ENCODE assay signal across 18 cellular contexts in genomic region chr3:13288732-13289718, GRCh38.
DNase-seq lines count a peak whose midpoint lies in the region; ATAC-seq and TF ChIP-seq lines count a peak whose summit lies in the region.
"Had no signal": no experiment of that assay in that cellular context is flagged by ENCODE, and none has a peak within 500 bp of the region (broad histone marks: within the 10 kb centered on the region; RNA-seq: fewer than 3 reads in every experiment).

No MANE protein-coding gene starts in this region.

- CTCF ChIA-PET in PC-3 (lab: Charles Lee) = no interaction called here

- TF ChIP-seq CTCF in PC-3 (conservative IDR thresholded peaks at IDR 0.05; ENCODE audit: low read depth, low read length) (no peak), spleen (IDR thresholded peaks at IDR 0.05 in 8 of 11, conservative IDR thresholded peaks at IDR 0.05 in 3 of 11) (no peak)

- H4K20me1 ChIP-seq in PC-3 (ENCODE audit: low read length) = no peaks in the 10 kb centered on the region

- intact Hi-C loops in PC-3 (cut with micrococcal nuclease) = no loop called here
- intact Hi-C loops in spleen (cut with DNase I; ENCODE audit: low total_unique reads) = no loop called here

- no peak overlapping the region for H3K4me3 ChIP-seq in PC-3 (ENCODE audit: low read length)
- H3K4me3 ChIP-seq in spleen = no peak overlapping the region
- H3K4me3 ChIP-seq: GM23248, K562 had no signal

- H3K27ac ChIP-seq in PC-3 (ENCODE audit: low read length) (no peak overlapping the region), spleen (no peak overlapping the region)
- H3K27ac ChIP-seq: GM23248 had no signal

- DNase-seq in NCI-H2196 (lab: John Stamatoyannopoulos, UW; ENCODE audit: unreplicated experiment) = peak; percentile 16
- no peak for DNase-seq in NCI-H2196 treated with DMSO at 0.1 percent for 48 hours (lab: John Stamatoyannopoulos, UW; ENCODE audit: unreplicated experiment)
- DNase-seq in NCI-H128 (lab: John Stamatoyannopoulos, UW; ENCODE audit: unreplicated experiment) = peak; percentile 23
- DNase-seq in PC-3 = no peak
- peak; percentile 56 for DNase-seq in spleen
- no peak for DNase-seq in activated naive CD4-positive, alpha-beta T cell treated with anti-CD3 and anti-CD28 coated beads, Interleukin-2, amount 50 U/mL, for 16 hours
- DNase-seq: activated CD4-positive, alpha-beta T cell treated with anti-CD3 and anti-CD28 coated beads for 48 hours; glutamatergic neuron; GM23248; left colon; midbrain; NCI-H446 treated with DMSO at 0.1 percent for 48 hours; SIG-M5; stimulated activated naive CD4-positive, alpha-beta T cell had no signal

- H3F3A ChIP-seq in PC-3 (ENCODE audit: low read length, unreplicated experiment) = no peaks in the 10 kb centered on the region

- H3K4me1 ChIP-seq in PC-3 (ENCODE audit: insufficient read depth, low read length) = no peaks in the 10 kb centered on the region
- no peaks in the 10 kb centered on the region for H3K4me1 ChIP-seq in spleen

- H3K9ac ChIP-seq in PC-3 (ENCODE audit: low read length) = no peak overlapping the region
- H3K9ac ChIP-seq: GM23248 had no signal

- POLR2A ChIA-PET in PC-3 (lab: Charles Lee; ENCODE audit: unreplicated experiment) = no interaction called here

- ATAC-seq in PC-3 (peak; percentile 17; the same call in 1 of the 2 replicates), GM21737 (IDR thresholded peaks at IDR 0.05; ENCODE audit: unreplicated experiment) (no peak), HG02852 (IDR thresholded peaks at IDR 0.05; ENCODE audit: unreplicated experiment) (no peak)
- ATAC-seq: K562, left colon, sciatic nerve had no signal

- no peak overlapping the region for H2AFZ ChIP-seq in PC-3 (ENCODE audit: low read length)
- H2AFZ ChIP-seq: GM23248 had no signal

- H3K9me3 ChIP-seq in PC-3 (ENCODE audit: low read length) (no peaks in the 10 kb centered on the region), spleen (peaks cover 0 to 26% (median 15%) of the 10 kb centered on the region in 8 donors)

- H3K4me2 ChIP-seq in PC-3 (ENCODE audit: low read length) = no peak overlapping the region

- no peaks in the 10 kb centered on the region for H3K79me2 ChIP-seq in PC-3 (ENCODE audit: low read length)

- WGBS in spleen, 5 donors = 70 to 87% (median 80%) methylated on average over 8 to 10 of the region's 10 CpGs

- H3K36me3 ChIP-seq in PC-3 (ENCODE audit: low read depth, low read length) (no peaks in the 10 kb centered on the region), spleen (no peaks in the 10 kb centered on the region)

- no peak for TF ChIP-seq POLR2A in spleen (IDR thresholded peaks at IDR 0.05)

- H3K27me3 ChIP-seq in PC-3 (ENCODE audit: low read length) (no peaks in the 10 kb centered on the region), spleen (replicated peaks in 1 of 7) (peaks cover 0 to 40% (median 20%) of the 10 kb centered on the region in 7 donors)

- no TSS peak for BruUV-seq in PC-3 (replicated peaks; lab: Mats Ljungman, UMichigan)

- no peaks in the 10 kb centered on the region for H3K9me2 ChIP-seq in PC-3 (replicated peaks; ENCODE audit: low read length)

Comparison
In these comparisons a context has a peak if more than half of its experiments do, and no peak if none do; other contexts are left out.
1. DNase-seq: peak in NCI-H2196 (single experiment), NCI-H128 (single experiment) and spleen (single experiment); none in NCI-H2196 treated with DMSO at 0.1 percent for 48 hours (single experiment), PC-3 (single experiment) and activated naive CD4-positive, alpha-beta T cell treated with anti-CD3 and anti-CD28 coated beads, Interleukin-2, amount 50 U/mL, for 16 hours (single experiment).